Comparison of ENCODE assay signal across 8 cellular contexts in the genomic region with DNA sequence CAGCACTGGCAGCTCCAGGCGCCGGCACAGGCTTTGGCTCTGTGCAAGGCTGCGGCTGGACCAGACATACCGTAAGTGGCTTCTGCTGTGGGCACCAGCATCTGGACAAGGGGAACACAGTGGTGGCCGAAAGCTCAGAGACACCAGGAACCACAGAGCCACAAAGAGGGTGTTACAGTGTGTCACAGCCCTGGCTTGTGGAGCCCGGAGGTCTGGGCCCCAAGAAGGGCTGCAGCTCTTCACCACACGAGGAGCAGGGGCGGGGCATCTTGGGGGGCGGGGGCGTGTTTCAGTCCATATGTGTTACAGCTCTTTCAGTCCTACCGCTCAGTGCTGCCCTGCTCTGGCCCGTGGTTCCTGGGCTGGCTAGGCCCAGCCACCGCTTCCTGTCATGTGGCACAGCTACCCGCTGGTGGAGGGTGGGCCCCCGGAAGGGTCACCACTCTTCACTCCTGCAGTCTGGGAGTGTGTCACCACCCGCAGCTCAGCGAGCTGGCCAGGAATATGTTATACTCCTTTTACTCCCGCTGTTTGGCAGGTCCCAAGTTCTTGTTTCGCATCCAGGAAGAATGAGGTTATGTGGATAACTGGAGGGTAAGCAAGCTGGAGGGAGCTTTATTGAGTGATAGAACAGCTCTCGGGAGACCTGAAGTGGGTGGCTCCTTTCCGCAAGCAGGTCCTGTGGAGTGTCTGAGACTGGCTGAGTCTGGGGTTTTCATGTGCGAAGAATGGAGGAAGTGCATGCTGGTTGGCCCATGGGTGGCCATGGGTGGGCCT. TPM values are rescaled to one million over a fixed set of nuclear protein-coding genes. Genes with fewer than 3 reads are reported as not detected.
A peak's percentile ranks its signal among the peaks of the same experiment; 100 is the strongest.
DNase-seq lines count a peak whose midpoint lies in the region; ATAC-seq and TF ChIP-seq lines count a peak whose summit lies in the region.

No MANE protein-coding gene starts in this region.

- CTCF ChIA-PET in naive thymus-derived CD4-positive, alpha-beta T cell (lab: Charles Lee), result interaction anchor here (0.7 kb wide), 1 partner anchor 58 kb away, joined by 3 read pairs; no protein-coding TSS in a partner anchor

- H3K27me3 ChIP-seq in GM06990 (replicated peaks; ENCODE audit: control insufficient read depth, insufficient read depth, low read length) (no peaks in the 10 kb centered on the region), tibial artery (no peaks in the 10 kb centered on the region)
- no peaks in the 10 kb centered on the region for H3K27me3 ChIP-seq in naive thymus-derived CD4-positive, alpha-beta T cell (ENCODE audit: control insufficient read depth in 2 of 2, insufficient read depth in 2 of 2, low read length in 2 of 2)

- POLR2A ChIA-PET in naive thymus-derived CD4-positive, alpha-beta T cell (lab: Charles Lee), result interaction anchor here (1.2 kb wide), 1 partner anchor 9 kb away, joined by 6 read pairs; no protein-coding TSS in a partner anchor

- peaks cover 13 to 16% of the 10 kb centered on the region in 2 donors for H3K4me1 ChIP-seq in naive thymus-derived CD4-positive, alpha-beta T cell (ENCODE audit: control insufficient read depth in 2 of 2, insufficient read depth in 2 of 2, low read length in 2 of 2)
- H3K4me1 ChIP-seq in tibial artery, result peaks cover 0 to 16% (median 9%) of the 10 kb centered on the region in 4 donors

- H3K36me3 ChIP-seq in GM06990 (ENCODE audit: control insufficient read depth, insufficient read depth, low read length), result no peaks in the 10 kb centered on the region
- peaks cover 0 to 5% (median 0%) of the 10 kb centered on the region in 3 experiments for H3K36me3 ChIP-seq in naive thymus-derived CD4-positive, alpha-beta T cell (ENCODE audit: control insufficient read depth in 2 of 3, insufficient read depth in 3 of 3, low read length in 3 of 3)
- H3K36me3 ChIP-seq in tibial artery, result no peaks in the 10 kb centered on the region

- peak; percentile 75 for ATAC-seq in HG03354 (IDR thresholded peaks at IDR 0.05; ENCODE audit: poor library complexity, severe bottlenecking, unreplicated experiment)
- ATAC-seq in naive thymus-derived CD4-positive, alpha-beta T cell, result peak; percentile 89
- ATAC-seq in HG03378 (IDR thresholded peaks at IDR 0.05; ENCODE audit: unreplicated experiment), result no peak
- no peak for ATAC-seq in HG03460 (IDR thresholded peaks at IDR 0.05; ENCODE audit: unreplicated experiment)

- H3K36me3 Mint-ChIP-seq in naive thymus-derived CD4-positive, alpha-beta T cell, result no peaks in the 10 kb centered on the region

- H3K4me3 Mint-ChIP-seq in naive thymus-derived CD4-positive, alpha-beta T cell, result peak overlapping the region in 1 of 10 donors; percentile 64

- no peak for TF ChIP-seq CTCF in GM06990 (IDR thresholded peaks at IDR 0.05; ENCODE audit: insufficient read depth, low read length, poor library complexity, severe bottlenecking)
- TF ChIP-seq CTCF in tibial artery (IDR thresholded peaks at IDR 0.05), result no peak

- peak; percentile 86 for TF ChIP-seq POLR2A in erythroblast (IDR thresholded peaks at IDR 0.05; ENCODE audit: low read length)

- peak overlapping the region in 2 of 9 donors; percentile 61 to 67 for H3K27ac Mint-ChIP-seq in naive thymus-derived CD4-positive, alpha-beta T cell

- no peaks in the 10 kb centered on the region for H3K27me3 Mint-ChIP-seq in naive thymus-derived CD4-positive, alpha-beta T cell

- H3K27ac ChIP-seq in naive thymus-derived CD4-positive, alpha-beta T cell (ENCODE audit: low read depth, low read length), result no peak overlapping the region
- H3K27ac ChIP-seq in tibial artery, result peak overlapping the region; percentile 16 to 41

- no peak overlapping the region for H3K4me3 ChIP-seq in GM06990 (replicated peaks; ENCODE audit: low read depth, low read length)
- no peak overlapping the region for H3K4me3 ChIP-seq in naive thymus-derived CD4-positive, alpha-beta T cell (ENCODE audit: low read length)
- H3K4me3 ChIP-seq in tibial artery, result peak overlapping the region; percentile 20 to 30

- peaks cover 15 to 43% (median 23%) of the 10 kb centered on the region in 7 donors for H3K4me1 Mint-ChIP-seq in naive thymus-derived CD4-positive, alpha-beta T cell

- no peaks in the 10 kb centered on the region for H3K9me3 Mint-ChIP-seq in naive thymus-derived CD4-positive, alpha-beta T cell

- no peaks in the 10 kb centered on the region for H3K9me3 ChIP-seq in naive thymus-derived CD4-positive, alpha-beta T cell (ENCODE audit: control insufficient read depth in 2 of 3, low read length in 3 of 3)
- no peaks in the 10 kb centered on the region for H3K9me3 ChIP-seq in tibial artery

- intact Hi-C loops in naive thymus-derived CD4-positive, alpha-beta T cell (cut with micrococcal nuclease), result no loop called here
- intact Hi-C loops in tibial artery (cut with DNase I; ENCODE audit: low total_unique reads), result no loop called here

- DNase-seq in GM06990 (ENCODE audit: extremely low read depth, insufficient read length) (peak; percentile 63), erythroblast (lab: John Stamatoyannopoulos, UW) (peak; percentile 83 to 91), tibial artery (peak; percentile 82 to 89)
- DNase-seq in activated CD4-positive, alpha-beta T cell treated with anti-CD3 and anti-CD28 coated beads for 48 hours, result peak; percentile 80
- peak in 2 of 9 donors; percentile 13 to 43 for DNase-seq in naive thymus-derived CD4-positive, alpha-beta T cell

RNA-seq across cellular contexts. Expression of a gene that starts 3.3 kb away (rescaled TPM):
- 10 to 100 TPM; 21.9 to 49.7 (median 35.7) TPM for total RNA-seq in naive thymus-derived CD4-positive, alpha-beta T cell
- polyA plus RNA-seq in naive thymus-derived CD4-positive, alpha-beta T cell, result 100 to 1,000 TPM; 106 to 144 TPM

RNA-seq across cellular contexts. Expression of a gene that starts 15.3 kb away (rescaled TPM):
- total RNA-seq in naive thymus-derived CD4-positive, alpha-beta T cell, result 10 to 100 TPM; 27.6 to 56.8 (median 48.2) TPM
- polyA plus RNA-seq in naive thymus-derived CD4-positive, alpha-beta T cell, result 10 to 100 TPM; 28.0 to 43.1 TPM

RNA-seq across cellular contexts. Expression of a gene that starts 49.2 kb away (rescaled TPM):
- total RNA-seq in naive thymus-derived CD4-positive, alpha-beta T cell, result 1 to 10 TPM in 2 of 5 experiments, under 1 TPM in 3; 0.65 to 2.0 (median 0.93) TPM
- polyA plus RNA-seq in naive thymus-derived CD4-positive, alpha-beta T cell, result 1 to 10 TPM; 1.3 to 1.4 TPM

Comparison
In these comparisons a context has a peak if more than half of its experiments do, and no peak if none do; other contexts are left out.
1. H3K4me3 ChIP-seq: peak in tibial artery (2 of 2); none in GM06990 (single experiment) and naive thymus-derived CD4-positive, alpha-beta T cell (single experiment).
2. ATAC-seq: peak in HG03354 (single experiment) and naive thymus-derived CD4-positive, alpha-beta T cell (single experiment); none in HG03378 (single experiment) and HG03460 (single experiment).